In the genomic region with DNA sequence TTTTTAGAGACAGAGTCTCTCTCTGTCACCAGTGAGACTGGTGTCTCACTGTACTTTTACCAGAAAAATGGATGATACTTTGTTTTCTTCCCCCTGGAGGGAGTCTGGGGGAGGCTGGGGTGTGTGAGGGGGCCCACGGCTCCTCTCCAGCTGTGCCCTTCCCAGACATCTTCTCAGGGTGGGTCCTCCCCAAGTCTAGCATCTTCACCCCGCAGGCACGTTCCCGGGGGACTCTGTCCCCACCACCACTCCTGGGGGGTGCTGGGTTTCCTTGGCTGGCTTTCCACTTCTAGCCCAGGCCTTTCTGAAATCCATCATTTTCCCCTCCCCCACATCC, we compare ENCODE assay signal across 14 cellular contexts.
DNase-seq lines count a peak whose midpoint lies in the region; ATAC-seq and TF ChIP-seq lines count a peak whose summit lies in the region.
"Had no signal": no experiment of that assay in that cellular context is flagged by ENCODE, and none has a peak within 500 bp of the region (broad histone marks: within the 10 kb centered on the region; RNA-seq: fewer than 3 reads in every experiment).

No MANE protein-coding gene starts in this region.

- H3K9me3 Mint-ChIP-seq in MCF 10A (ENCODE audit: unreplicated experiment): no peaks in the 10 kb centered on the region
- no peaks in the 10 kb centered on the region for H3K9me3 Mint-ChIP-seq in stimulated activated memory B cell treated with anti-CD40 and anti-IgM and Interleukin-4, amounts not matched to agents 10 μg/mL and 1 μg/mL and 100 μg/mL, for 72 hours
- H3K9me3 Mint-ChIP-seq: activated T-cell treated with anti-CD3 and anti-CD28 coated beads, Interleukin-2, amount 50 U/mL, for 72 hours; CD8-positive, alpha-beta memory T cell; immature natural killer cell; natural killer cell treated with Interleukin-12 subunit alpha and Interleukin-12 subunit beta and Interleukin-15 and Interleukin-18, amount 100 ng/mL, for 72 hours had no signal

- H3K27me3 ChIP-seq in HUES6 (ENCODE audit: control insufficient read depth, insufficient read depth, low read length) (no peaks in the 10 kb centered on the region), lower lobe of right lung (ENCODE audit: low read depth) (no peaks in the 10 kb centered on the region)

- H3K4me1 Mint-ChIP-seq in MCF 10A (ENCODE audit: insufficient read depth, unreplicated experiment): peaks cover 17% of the 10 kb centered on the region
- H3K4me1 Mint-ChIP-seq in stimulated activated memory B cell treated with anti-CD40 and anti-IgM and Interleukin-4, amounts not matched to agents 10 μg/mL and 1 μg/mL and 100 μg/mL, for 72 hours: peaks cover 30% of the 10 kb centered on the region
- H3K4me1 Mint-ChIP-seq: immature natural killer cell had no signal

- H3K36me3 ChIP-seq in HUES6 (ENCODE audit: control insufficient read depth, insufficient read depth, low read length) (no peaks in the 10 kb centered on the region), lower lobe of right lung (peaks cover under 1% of the 10 kb centered on the region)

- peak overlapping the region; percentile 93 for H3K27ac ChIP-seq in HUES6 (ENCODE audit: low read depth, low read length)
- peak overlapping the region; percentile 60 for H3K27ac ChIP-seq in lower lobe of right lung

- H3K4me1 ChIP-seq in HUES6 (ENCODE audit: control insufficient read depth, insufficient read depth, low read length): peaks cover 25% of the 10 kb centered on the region
- peaks cover 17% of the 10 kb centered on the region for H3K4me1 ChIP-seq in lower lobe of right lung

- CTCF ChIA-PET in MCF 10A (lab: Yijun Ruan, JAX): interaction anchor here (0.6 to 1.3 kb wide), 2 partner anchors 15 to 16 kb away, joined by 3 to 4 read pairs; no protein-coding TSS in a partner anchor

- H3K4me3 ChIP-seq in HUES6 (ENCODE audit: low read depth, low read length) (0 out of 2 replicates have a peak overlapping the region, but pooled peaks have one; percentile 47), lower lobe of right lung (no peak overlapping the region)

- H3K27ac Mint-ChIP-seq in MCF 10A (ENCODE audit: low read depth, unreplicated experiment): peak overlapping the region; percentile 40
- peak overlapping the region; percentile 65 for H3K27ac Mint-ChIP-seq in stimulated activated memory B cell treated with anti-CD40 and anti-IgM and Interleukin-4, amounts not matched to agents 10 μg/mL and 1 μg/mL and 100 μg/mL, for 72 hours
- H3K27ac Mint-ChIP-seq: activated T-cell treated with anti-CD3 and anti-CD28 coated beads, Interleukin-2, amount 50 U/mL, for 72 hours; immature natural killer cell; natural killer cell treated with Interleukin-12 subunit alpha and Interleukin-12 subunit beta and Interleukin-15 and Interleukin-18, amount 100 ng/mL, for 72 hours had no signal

- POLR2A ChIA-PET in MCF 10A (lab: Yijun Ruan, JAX): interaction anchor here (1.1 to 1.7 kb wide), 4 partner anchors 11 to 119 kb away, joined by 3 to 6 read pairs (median 4); no protein-coding TSS in a partner anchor

- no peaks in the 10 kb centered on the region for H3K27me3 Mint-ChIP-seq in MCF 10A (ENCODE audit: insufficient read depth, unreplicated experiment)
- H3K27me3 Mint-ChIP-seq in stimulated activated memory B cell treated with anti-CD40 and anti-IgM and Interleukin-4, amounts not matched to agents 10 μg/mL and 1 μg/mL and 100 μg/mL, for 72 hours: peaks cover 46% of the 10 kb centered on the region

- no peaks in the 10 kb centered on the region for H3K36me3 Mint-ChIP-seq in MCF 10A (ENCODE audit: insufficient read depth, unreplicated experiment)
- H3K36me3 Mint-ChIP-seq in stimulated activated memory B cell treated with anti-CD40 and anti-IgM and Interleukin-4, amounts not matched to agents 10 μg/mL and 1 μg/mL and 100 μg/mL, for 72 hours: no peaks in the 10 kb centered on the region
- H3K36me3 Mint-ChIP-seq: CD8-positive, alpha-beta memory T cell; immature natural killer cell; natural killer cell treated with Interleukin-12 subunit alpha and Interleukin-12 subunit beta and Interleukin-15 and Interleukin-18, amount 100 ng/mL, for 72 hours had no signal

- intact Hi-C loops in MCF 10A (cut with micrococcal nuclease) (no loop called here), lower lobe of right lung (cut with DNase I) (no loop called here)

- no peak for DNase-seq in MCF 10A (ENCODE audit: unreplicated experiment)
- DNase-seq in lower lobe of right lung: no peak
- DNase-seq in stimulated activated CD4-positive, alpha-beta T cell treated with anti-CD3 and anti-CD28 coated beads, Interleukin-12 subunit alpha, Interleukin-12 subunit beta, amount 100 ng/mL, for 4 hours: no peak
- DNase-seq in activated naive CD4-positive, alpha-beta T cell treated with anti-CD3 and anti-CD28 coated beads, Interleukin-2, amount 50 U/mL, for 16 hours: no peak
- DNase-seq in OCI-M2 (lab: John Stamatoyannopoulos, UW; ENCODE audit: unreplicated experiment): no peak
- DNase-seq in NCI-H1436 treated with DMSO at 0.1 percent for 48 hours (lab: John Stamatoyannopoulos, UW): no peak
- DNase-seq: activated CD4-positive, alpha-beta T cell treated with anti-CD3 and anti-CD28 coated beads for 4 hours; activated T-cell treated with anti-CD3 and anti-CD28 coated beads, Interleukin-2, amount 50 U/mL, for 72 hours; CD8-positive, alpha-beta memory T cell; immature natural killer cell; NCI-H774 had no signal

- peak overlapping the region; percentile 58 for H3K4me3 Mint-ChIP-seq in MCF 10A (ENCODE audit: unreplicated experiment)
- H3K4me3 Mint-ChIP-seq in stimulated activated memory B cell treated with anti-CD40 and anti-IgM and Interleukin-4, amounts not matched to agents 10 μg/mL and 1 μg/mL and 100 μg/mL, for 72 hours: no peak overlapping the region
- H3K4me3 Mint-ChIP-seq: activated T-cell treated with anti-CD3 and anti-CD28 coated beads, Interleukin-2, amount 50 U/mL, for 72 hours; CD8-positive, alpha-beta memory T cell; immature natural killer cell; natural killer cell treated with Interleukin-12 subunit alpha and Interleukin-12 subunit beta and Interleukin-15 and Interleukin-18, amount 100 ng/mL, for 72 hours had no signal

- no TSS peak for BruUV-seq in MCF 10A (replicated peaks; lab: Mats Ljungman, UMichigan)

- peak overlapping the region; percentile 67 for H3K9ac ChIP-seq in HUES6 (ENCODE audit: low read length)

- H3K9me3 ChIP-seq in HUES6 (ENCODE audit: control insufficient read depth, insufficient read depth, low read depth, low read length) (no peaks in the 10 kb centered on the region), lower lobe of right lung (no peaks in the 10 kb centered on the region)

- TF ChIP-seq CTCF in MCF 10A (IDR thresholded peaks at IDR 0.05; ENCODE audit: unreplicated experiment): no peak
- TF ChIP-seq CTCF in lower lobe of right lung (IDR thresholded peaks at IDR 0.05): no peak

- ATAC-seq in lower lobe of right lung: no peak
- no peak for ATAC-seq in stimulated activated memory B cell treated with anti-CD40 and anti-IgM and Interleukin-4, amounts not matched to agents 10 μg/mL and 1 μg/mL and 100 μg/mL, for 72 hours
- ATAC-seq: activated T-cell treated with anti-CD3 and anti-CD28 coated beads, Interleukin-2, amount 50 U/mL, for 72 hours; natural killer cell treated with Interleukin-12 subunit alpha and Interleukin-12 subunit beta and Interleukin-15 and Interleukin-18, amount 100 ng/mL, for 72 hours had no signal
